In the genomic region with DNA sequence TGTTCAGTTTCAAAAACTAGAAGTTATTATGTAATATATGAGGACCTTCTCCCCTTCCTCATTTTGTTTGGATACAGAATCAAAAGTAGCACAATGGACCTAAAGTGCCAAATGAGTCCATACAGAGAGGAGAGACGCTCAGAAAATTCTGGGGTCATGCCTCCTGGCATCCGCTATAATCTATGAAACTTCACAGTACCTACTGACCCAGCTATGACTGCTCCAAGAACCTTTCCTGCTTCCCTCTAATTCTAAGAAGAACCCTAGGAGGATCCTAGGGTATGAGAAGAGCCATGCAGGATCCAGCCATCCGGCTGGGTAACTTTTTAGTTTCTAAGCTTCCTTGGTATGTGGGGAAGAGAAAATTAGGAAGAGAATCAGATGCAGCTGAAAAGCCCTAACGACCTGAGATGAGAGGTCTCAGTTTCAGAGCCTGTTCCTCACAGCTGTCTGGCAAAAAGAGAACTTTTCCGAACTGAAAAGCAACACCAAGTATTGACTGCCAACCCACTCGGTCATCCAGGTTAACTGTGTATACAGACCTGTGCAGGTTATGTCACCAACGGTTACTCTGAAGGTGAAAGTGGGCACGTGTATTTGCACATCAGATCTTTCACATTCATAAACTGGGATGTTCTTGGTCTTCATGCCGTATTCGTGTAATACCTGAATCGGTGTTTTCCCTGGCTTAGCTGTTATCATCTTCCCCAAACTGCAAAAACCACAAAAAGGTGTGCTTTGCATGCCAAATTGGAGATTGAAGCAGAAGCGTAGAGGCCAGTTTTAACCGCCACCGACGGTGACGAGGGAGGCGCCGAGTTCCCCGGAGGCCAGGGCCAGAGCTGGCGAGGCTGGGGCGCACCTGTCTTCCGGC, we compare ENCODE assay signal across 1 cellular context.
TF ChIP-seq lines count a peak whose summit lies in the region.

No MANE protein-coding gene starts in this region.

TF ChIP-seq in H1, 55 proteins besides CTCF, POLR2A, EP300 and RAD21:
- TF ChIP-seq SIN3A (conservative IDR thresholded peaks at IDR 0.05 in 1 of 2, IDR thresholded peaks at IDR 0.05 in 1 of 2; ENCODE audit: low read depth in 1 of 2, low read length in 2 of 2), result 0 out of 4 replicates have a peak, but pooled peaks have one; percentile 7 to 44
- TF ChIP-seq KDM5A (IDR thresholded peaks at IDR 0.05; ENCODE audit: low read length), result peak; percentile 63; the same call in 1 of the 2 replicates
- TF ChIP-seq, protein P1, sequence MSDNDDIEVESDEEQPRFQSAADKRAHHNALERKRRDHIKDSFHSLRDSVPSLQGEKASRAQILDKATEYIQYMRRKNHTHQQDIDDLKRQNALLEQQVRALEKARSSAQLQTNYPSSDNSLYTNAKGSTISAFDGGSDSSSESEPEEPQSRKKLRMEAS (IDR thresholded peaks at IDR 0.05), result no peak
